ENCODE assay signal across 19 cellular contexts in the genomic region with DNA sequence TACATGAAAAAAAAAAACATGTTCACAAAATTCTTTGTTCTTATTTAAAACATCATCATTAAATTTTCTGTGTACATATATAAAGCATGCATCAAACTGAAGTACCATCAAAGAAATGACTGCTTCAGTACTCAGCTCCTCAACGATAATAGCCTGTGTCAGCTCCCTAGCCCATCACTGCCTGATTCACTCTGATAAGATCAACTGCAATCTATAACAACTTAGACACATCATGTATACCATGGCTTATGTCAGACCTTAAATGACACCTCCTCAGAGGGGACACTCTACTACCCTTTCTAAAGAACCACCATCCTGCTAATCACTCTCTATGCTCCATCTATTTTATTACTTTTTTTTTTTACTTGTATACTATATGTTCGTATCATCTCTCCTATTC.
A peak's percentile ranks its signal among the peaks of the same experiment; 100 is the strongest.
DNase-seq lines count a peak whose midpoint lies in the region; ATAC-seq and TF ChIP-seq lines count a peak whose summit lies in the region.
"Had no signal": no experiment of that assay in that cellular context is flagged by ENCODE, and none has a peak within 500 bp of the region (broad histone marks: within the 10 kb centered on the region; RNA-seq: fewer than 3 reads in every experiment).

No MANE protein-coding gene starts in this region.

- CTCF ChIA-PET in SK-N-SH (lab: Yijun Ruan, JAX) = interaction anchor here (1.3 kb wide), 1 partner anchor 9 kb away, joined by 3 read pairs; no protein-coding TSS in a partner anchor

- H3K79me2 ChIP-seq in SK-N-SH (ENCODE audit: insufficient read depth) = no peaks in the 10 kb centered on the region

- no peak overlapping the region for H3K27ac ChIP-seq in SK-N-SH (ENCODE audit: low read depth in 2 of 2, low read length in 1 of 2)
- H3K27ac ChIP-seq: 22Rv1, BLaER1, C4-2B, GM23248 had no signal

- WGBS in SK-N-SH (ENCODE audit: low lambda C conversion rate) = 83% methylated on average over 2 of the region's 2 CpGs

- H3K9ac ChIP-seq in SK-N-SH = no peak overlapping the region
- H3K9ac ChIP-seq: BLaER1, GM23248 had no signal

- H3K36me3 ChIP-seq in SK-N-SH (replicated peaks in 1 of 2; ENCODE audit: control insufficient read depth in 1 of 2, insufficient read depth in 2 of 2, low read length in 1 of 2) = no peaks in the 10 kb centered on the region
- H3K36me3 ChIP-seq: BLaER1 had no signal

- H3K9me2 ChIP-seq in SK-N-SH = no peaks in the 10 kb centered on the region

- no peak overlapping the region for H2AFZ ChIP-seq in SK-N-SH (ENCODE audit: low read depth)
- H2AFZ ChIP-seq: GM23248 had no signal

- H3K4me3 Mint-ChIP-seq in stimulated activated memory B cell treated with anti-CD40 and anti-IgM and Interleukin-4, amounts not matched to agents 10 μg/mL and 1 μg/mL and 100 μg/mL, for 72 hours = no peak overlapping the region
- H3K4me3 Mint-ChIP-seq in activated T-helper 1 cell treated with anti-CD3 and anti-CD28 coated beads, Interleukin-12 subunit alpha, Interleukin-12 subunit beta, Interleukin-2, Interleukin-4 antibody, amounts not matched to agents 30 ng/mL and 10 ng/mL and 1 ng/mL, durations not matched to agents 14 hours and 24 hours and 36 hours = no peak overlapping the region
- H3K4me3 Mint-ChIP-seq: B cell; CD4-positive, CD25-positive, alpha-beta regulatory T cell; CD8-positive, alpha-beta T cell; H9; HFFc6 had no signal

- H4K20me1 ChIP-seq in SK-N-SH (ENCODE audit: insufficient read depth) = no peaks in the 10 kb centered on the region
- H4K20me1 ChIP-seq: BLaER1 had no signal

- no peaks in the 10 kb centered on the region for H3K27me3 ChIP-seq in SK-N-SH (ENCODE audit: insufficient read depth)
- H3K27me3 ChIP-seq: BLaER1 had no signal

- intact Hi-C loops in activated T-helper 1 cell treated with anti-CD3 and anti-CD28 coated beads, Interleukin-12 subunit alpha, Interleukin-12 subunit beta, Interleukin-2, Interleukin-4 antibody, amounts not matched to agents 30 ng/mL and 10 ng/mL and 1 ng/mL, durations not matched to agents 14 hours and 24 hours and 36 hours (cut with micrococcal nuclease) = no loop called here

- ATAC-seq in SK-N-SH treated with all-trans-retinoic acid at 6 μM for 48 hours = no peak
- peak; percentile 18 for ATAC-seq in stimulated activated memory B cell treated with anti-CD40 and anti-IgM and Interleukin-4, amounts not matched to agents 10 μg/mL and 1 μg/mL and 100 μg/mL, for 72 hours
- ATAC-seq in GM18502 (IDR thresholded peaks at IDR 0.05; ENCODE audit: poor library complexity, unreplicated experiment) = no peak
- ATAC-seq: CD8-positive, alpha-beta T cell; HCT116 had no signal

- no peak overlapping the region for H3K4me3 ChIP-seq in SK-N-SH (ENCODE audit: low read depth in 2 of 2, low read length in 1 of 2)
- H3K4me3 ChIP-seq: BLaER1, GM23248 had no signal

- TF ChIP-seq EP300 in SK-N-SH (IDR thresholded peaks at IDR 0.05; ENCODE audit: borderline replicate concordance in 1 of 2, low read depth in 1 of 2, low read length in 1 of 2) = no peak

- no peak overlapping the region for H3K27ac Mint-ChIP-seq in stimulated activated memory B cell treated with anti-CD40 and anti-IgM and Interleukin-4, amounts not matched to agents 10 μg/mL and 1 μg/mL and 100 μg/mL, for 72 hours
- H3K27ac Mint-ChIP-seq in activated T-helper 1 cell treated with anti-CD3 and anti-CD28 coated beads, Interleukin-12 subunit alpha, Interleukin-12 subunit beta, Interleukin-2, Interleukin-4 antibody, amounts not matched to agents 30 ng/mL and 10 ng/mL and 1 ng/mL, durations not matched to agents 14 hours and 24 hours and 36 hours = no peak overlapping the region
- H3K27ac Mint-ChIP-seq: B cell; CD4-positive, CD25-positive, alpha-beta regulatory T cell; CD8-positive, alpha-beta T cell; H9; HFFc6 had no signal

- POLR2A ChIA-PET in SK-N-SH (lab: Yijun Ruan, JAX) = no interaction called here

- H3K4me1 ChIP-seq in SK-N-SH (ENCODE audit: control insufficient read depth in 1 of 2, insufficient read depth in 2 of 2, low read depth in 1 of 2, low read length in 1 of 2) = no peaks in the 10 kb centered on the region
- H3K4me1 ChIP-seq: BLaER1, Caco-2 had no signal

- no peaks in the 10 kb centered on the region for H3F3A ChIP-seq in SK-N-SH (replicated peaks; ENCODE audit: insufficient read depth)

- DNase-seq in SK-N-SH (no peak), SK-N-DZ (ENCODE audit: low spot score) (peak; percentile 80)
- no peak for DNase-seq in activated T-helper 1 cell treated with anti-CD3 and anti-CD28 coated beads, Interleukin-12 subunit alpha, Interleukin-12 subunit beta, Interleukin-2, Interleukin-4 antibody, amounts not matched to agents 30 ng/mL and 10 ng/mL and 1 ng/mL, durations not matched to agents 14 hours and 24 hours and 36 hours (ENCODE audit: low spot score)
- DNase-seq: Caco-2; CD4-positive, CD25-positive, alpha-beta regulatory T cell; CD8-positive, alpha-beta T cell; DMS153; DND-41; GM23248; H9; HFFc6 had no signal

- H3K36me3 Mint-ChIP-seq in stimulated activated memory B cell treated with anti-CD40 and anti-IgM and Interleukin-4, amounts not matched to agents 10 μg/mL and 1 μg/mL and 100 μg/mL, for 72 hours = no peaks in the 10 kb centered on the region
- no peaks in the 10 kb centered on the region for H3K36me3 Mint-ChIP-seq in activated T-helper 1 cell treated with anti-CD3 and anti-CD28 coated beads, Interleukin-12 subunit alpha, Interleukin-12 subunit beta, Interleukin-2, Interleukin-4 antibody, amounts not matched to agents 30 ng/mL and 10 ng/mL and 1 ng/mL, durations not matched to agents 14 hours and 24 hours and 36 hours (ENCODE audit: low read depth)
- H3K36me3 Mint-ChIP-seq: CD4-positive, CD25-positive, alpha-beta regulatory T cell; CD8-positive, alpha-beta T cell had no signal

- no peak for TF ChIP-seq RAD21 in SK-N-SH (IDR thresholded peaks at IDR 0.05; ENCODE audit: low read length)

- H3K4me2 ChIP-seq in SK-N-SH = no peak overlapping the region
- H3K4me2 ChIP-seq: BLaER1 had no signal

- no peaks in the 10 kb centered on the region for H3K4me1 Mint-ChIP-seq in stimulated activated memory B cell treated with anti-CD40 and anti-IgM and Interleukin-4, amounts not matched to agents 10 μg/mL and 1 μg/mL and 100 μg/mL, for 72 hours
- no peaks in the 10 kb centered on the region for H3K4me1 Mint-ChIP-seq in activated T-helper 1 cell treated with anti-CD3 and anti-CD28 coated beads, Interleukin-12 subunit alpha, Interleukin-12 subunit beta, Interleukin-2, Interleukin-4 antibody, amounts not matched to agents 30 ng/mL and 10 ng/mL and 1 ng/mL, durations not matched to agents 14 hours and 24 hours and 36 hours (ENCODE audit: low read depth)
- H3K4me1 Mint-ChIP-seq: B cell; CD4-positive, CD25-positive, alpha-beta regulatory T cell had no signal

- H3K9me3 Mint-ChIP-seq in stimulated activated memory B cell treated with anti-CD40 and anti-IgM and Interleukin-4, amounts not matched to agents 10 μg/mL and 1 μg/mL and 100 μg/mL, for 72 hours = peaks cover 3% of the 10 kb centered on the region
- H3K9me3 Mint-ChIP-seq in activated T-helper 1 cell treated with anti-CD3 and anti-CD28 coated beads, Interleukin-12 subunit alpha, Interleukin-12 subunit beta, Interleukin-2, Interleukin-4 antibody, amounts not matched to agents 30 ng/mL and 10 ng/mL and 1 ng/mL, durations not matched to agents 14 hours and 24 hours and 36 hours = no peaks in the 10 kb centered on the region
- H3K9me3 Mint-ChIP-seq: H9, HFFc6 had no signal

- TF ChIP-seq CTCF in SK-N-SH (IDR thresholded peaks at IDR 0.05) = no peak

- H3K9me3 ChIP-seq in SK-N-SH = no peaks in the 10 kb centered on the region
- H3K9me3 ChIP-seq: BLaER1, Caco-2 had no signal

- peaks cover 5% of the 10 kb centered on the region for H3K27me3 Mint-ChIP-seq in stimulated activated memory B cell treated with anti-CD40 and anti-IgM and Interleukin-4, amounts not matched to agents 10 μg/mL and 1 μg/mL and 100 μg/mL, for 72 hours
- peaks cover 2% of the 10 kb centered on the region for H3K27me3 Mint-ChIP-seq in activated T-helper 1 cell treated with anti-CD3 and anti-CD28 coated beads, Interleukin-12 subunit alpha, Interleukin-12 subunit beta, Interleukin-2, Interleukin-4 antibody, amounts not matched to agents 30 ng/mL and 10 ng/mL and 1 ng/mL, durations not matched to agents 14 hours and 24 hours and 36 hours (ENCODE audit: insufficient read depth)
- H3K27me3 Mint-ChIP-seq: B cell; CD4-positive, CD25-positive, alpha-beta regulatory T cell had no signal

TF ChIP-seq in SK-N-SH, 30 proteins besides CTCF, POLR2A, EP300 and RAD21:
- TF ChIP-seq TCF12 (IDR thresholded peaks at IDR 0.05) (0 out of 2 replicates have a peak, but pooled peaks have one; percentile 7), PBX3 (IDR thresholded peaks at IDR 0.05) (peak; percentile 60), ELF1 (IDR thresholded peaks at IDR 0.05) (no peak)

TF ChIP-seq in SK-N-SH treated with all-trans-retinoic acid at 6 μM for 48 hours, 23 proteins besides CTCF, POLR2A, EP300 and RAD21 (continues in another document):
- TF ChIP-seq BACH2 (CRISPR knock-in tag; IDR thresholded peaks at IDR 0.05; ENCODE audit: borderline replicate concordance) (no peak), ISL1 (CRISPR knock-in tag; IDR thresholded peaks at IDR 0.05) (no peak), ZFP3 (CRISPR knock-in tag; IDR thresholded peaks at IDR 0.05) (no peak), SNAI2 (CRISPR knock-in tag; IDR thresholded peaks at IDR 0.05) (no peak)
- TF ChIP-seq, protein P1, sequence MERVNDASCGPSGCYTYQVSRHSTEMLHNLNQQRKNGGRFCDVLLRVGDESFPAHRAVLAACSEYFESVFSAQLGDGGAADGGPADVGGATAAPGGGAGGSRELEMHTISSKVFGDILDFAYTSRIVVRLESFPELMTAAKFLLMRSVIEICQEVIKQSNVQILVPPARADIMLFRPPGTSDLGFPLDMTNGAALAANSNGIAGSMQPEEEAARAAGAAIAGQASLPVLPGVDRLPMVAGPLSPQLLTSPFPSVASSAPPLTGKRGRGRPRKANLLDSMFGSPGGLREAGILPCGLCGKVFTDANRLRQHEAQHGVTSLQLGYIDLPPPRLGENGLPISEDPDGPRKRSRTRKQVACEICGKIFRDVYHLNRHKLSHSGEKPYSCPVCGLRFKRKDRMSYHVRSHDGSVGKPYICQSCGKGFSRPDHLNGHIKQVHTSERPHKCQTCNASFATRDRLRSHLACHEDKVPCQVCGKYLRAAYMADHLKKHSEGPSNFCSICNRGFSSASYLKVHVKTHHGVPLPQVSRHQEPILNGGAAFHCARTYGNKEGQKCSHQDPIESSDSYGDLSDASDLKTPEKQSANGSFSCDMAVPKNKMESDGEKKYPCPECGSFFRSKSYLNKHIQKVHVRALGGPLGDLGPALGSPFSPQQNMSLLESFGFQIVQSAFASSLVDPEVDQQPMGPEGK (CRISPR knock-in tag; IDR thresholded peaks at IDR 0.05; ENCODE audit: borderline replicate concordance) = no peak
